Comparison of ENCODE assay signal across 9 cellular contexts in the genomic region with DNA sequence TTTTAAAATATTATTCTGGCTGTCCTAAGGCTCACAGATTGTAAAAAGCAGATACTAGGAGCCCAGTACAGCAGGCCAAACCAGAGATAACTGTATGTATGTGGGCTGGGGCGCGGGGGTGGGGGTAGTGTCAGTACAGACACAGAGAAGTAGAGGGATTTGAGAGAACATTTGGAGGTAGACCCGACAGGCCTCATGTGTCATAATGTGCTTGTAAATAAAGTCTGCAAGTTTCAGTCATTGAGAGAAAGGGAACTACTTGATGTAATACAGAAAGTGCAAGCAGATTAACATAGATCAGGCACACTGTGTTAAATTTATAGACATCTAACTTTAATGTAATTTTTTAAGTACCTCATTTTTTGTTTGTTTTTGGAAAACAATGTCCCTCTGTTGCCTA. TPM values are rescaled to one million over a fixed set of nuclear protein-coding genes. Genes with fewer than 3 reads are reported as not detected.
DNase-seq lines count a peak whose midpoint lies in the region; ATAC-seq and TF ChIP-seq lines count a peak whose summit lies in the region.
"Had no signal": no experiment of that assay in that cellular context is flagged by ENCODE, and none has a peak within 500 bp of the region (broad histone marks: within the 10 kb centered on the region; RNA-seq: fewer than 3 reads in every experiment).

No MANE protein-coding gene starts in this region.

- H3K9ac ChIP-seq in OCI-LY3 (ENCODE audit: low read length) (peak overlapping the region; percentile 65), smooth muscle cell (ENCODE audit: low read depth) (no peak overlapping the region)

- intact Hi-C loops in MCF 10A (cut with micrococcal nuclease) = no loop called here

- ATAC-seq in GM18861 (IDR thresholded peaks at IDR 0.05; ENCODE audit: unreplicated experiment) (peak; percentile 78), HG02642 (IDR thresholded peaks at IDR 0.05; ENCODE audit: poor library complexity, unreplicated experiment) (peak; percentile 71)

- H4K20me1 ChIP-seq in OCI-LY3 (ENCODE audit: insufficient read depth, low read length) (no peaks in the 10 kb centered on the region), smooth muscle cell (ENCODE audit: low read depth) (no peaks in the 10 kb centered on the region)

- H3K27ac ChIP-seq in OCI-LY3 (ENCODE audit: low read length) (peak overlapping the region; percentile 91), smooth muscle cell (ENCODE audit: low read depth) (peak overlapping the region; percentile 43)

- H3K36me3 Mint-ChIP-seq in MCF 10A (ENCODE audit: insufficient read depth, unreplicated experiment) = no peaks in the 10 kb centered on the region

- no peaks in the 10 kb centered on the region for H3K9me3 Mint-ChIP-seq in MCF 10A (ENCODE audit: unreplicated experiment)
- H3K9me3 Mint-ChIP-seq: nephron had no signal

- no peak overlapping the region for H3K27ac Mint-ChIP-seq in MCF 10A (ENCODE audit: low read depth, unreplicated experiment)
- H3K27ac Mint-ChIP-seq: nephron had no signal

- H3K36me3 ChIP-seq in OCI-LY3 (replicated peaks; ENCODE audit: low read depth, low read length) = no peaks in the 10 kb centered on the region
- H3K36me3 ChIP-seq in smooth muscle cell (ENCODE audit: low read depth) = no peaks in the 10 kb centered on the region

- H3K79me2 ChIP-seq in OCI-LY3 (ENCODE audit: low read length) (no peaks in the 10 kb centered on the region), smooth muscle cell (ENCODE audit: low read depth) (no peaks in the 10 kb centered on the region)

- CTCF ChIA-PET in MCF 10A (lab: Yijun Ruan, JAX) = interaction anchor here (0.8 to 1.5 kb wide), 2 partner anchors 8 to 129 kb away, joined by 4 to 7 read pairs; no protein-coding TSS in a partner anchor

- DNase-seq in smooth muscle cell (lab: John Stamatoyannopoulos, UW; ENCODE audit: unreplicated experiment) = no peak
- no peak for DNase-seq in T1000 (lab: John Stamatoyannopoulos, UW)
- no peak for DNase-seq in retina
- no peak for DNase-seq in MCF 10A (ENCODE audit: unreplicated experiment)
- DNase-seq in NCI-H2107 (lab: John Stamatoyannopoulos, UW) = no peak

- no peaks in the 10 kb centered on the region for H3K27me3 Mint-ChIP-seq in MCF 10A (ENCODE audit: insufficient read depth, unreplicated experiment)

- H3K4me1 ChIP-seq in OCI-LY3 (ENCODE audit: low read length) (peaks cover 57% of the 10 kb centered on the region), smooth muscle cell (ENCODE audit: low read depth) (peaks cover 14% of the 10 kb centered on the region)

- H3K4me1 Mint-ChIP-seq in MCF 10A (ENCODE audit: insufficient read depth, unreplicated experiment) = peaks cover 6% of the 10 kb centered on the region
- H3K4me1 Mint-ChIP-seq: nephron had no signal

- peak overlapping the region; percentile 39 for H3K4me3 ChIP-seq in OCI-LY3 (ENCODE audit: low read length)
- no peak overlapping the region for H3K4me3 ChIP-seq in smooth muscle cell

- POLR2A ChIA-PET in MCF 10A (lab: Yijun Ruan, JAX) = no interaction called here

- BruUV-seq in MCF 10A (replicated peaks; lab: Mats Ljungman, UMichigan) = no TSS peak

- peak overlapping the region; percentile 64 for H3K4me2 ChIP-seq in OCI-LY3 (ENCODE audit: low read length)
- peak overlapping the region; percentile 29 for H3K4me2 ChIP-seq in smooth muscle cell

- H3K9me3 ChIP-seq in OCI-LY3 (ENCODE audit: insufficient read depth, low read length) (no peaks in the 10 kb centered on the region), smooth muscle cell (replicated peaks; ENCODE audit: low read depth) (no peaks in the 10 kb centered on the region)

- H3K4me3 Mint-ChIP-seq in MCF 10A (ENCODE audit: unreplicated experiment) = no peak overlapping the region
- H3K4me3 Mint-ChIP-seq: nephron had no signal

- H2AFZ ChIP-seq in OCI-LY3 (ENCODE audit: low read depth, low read length) (no peak overlapping the region), smooth muscle cell (ENCODE audit: low read depth) (no peak overlapping the region)

- H3K27me3 ChIP-seq in OCI-LY3 (ENCODE audit: low read depth, low read length) (no peaks in the 10 kb centered on the region), smooth muscle cell (ENCODE audit: low read depth) (no peaks in the 10 kb centered on the region)

- peaks cover 8% of the 10 kb centered on the region for H3F3A ChIP-seq in smooth muscle cell (ENCODE audit: low read depth)

- TF ChIP-seq CTCF in OCI-LY3 (IDR thresholded peaks at IDR 0.05; ENCODE audit: low read depth, low read length) = no peak
- no peak for TF ChIP-seq CTCF in smooth muscle cell (IDR thresholded peaks at IDR 0.05; ENCODE audit: borderline replicate concordance, insufficient read depth, poor library complexity, severe bottlenecking)
- no peak for TF ChIP-seq CTCF in MCF 10A (IDR thresholded peaks at IDR 0.05; ENCODE audit: unreplicated experiment)

- WGBS in smooth muscle cell (ENCODE audit: low lambda C conversion rate) = 29% methylated on average over 3 of the region's 3 CpGs

RNA-seq across cellular contexts. Expression of a gene that starts 7.4 kb away (rescaled TPM):
- total RNA-seq in smooth muscle cell (36.1 and 56.7 TPM in 2 replicates), MCF 10A (2022) (34.7 and 37.4 TPM in 2 replicates)
- polyA plus RNA-seq in smooth muscle cell = 22.8 and 23.0 TPM in 2 replicates

RNA-seq across cellular contexts. Expression of a gene that starts 37.4 kb away (rescaled TPM):
- total RNA-seq in smooth muscle cell (18.8 and 28.5 TPM in 2 replicates), MCF 10A (2022) (179 and 194 TPM in 2 replicates)
- polyA plus RNA-seq in smooth muscle cell = 42.6 and 63.9 TPM in 2 replicates
